In genomic region chr4:62366944-62367343, GRCh38 we compare ENCODE assay signal across 23 cellular contexts.
"Had no signal": no experiment of that assay in that cellular context is flagged by ENCODE, and none has a peak within 500 bp of the region (broad histone marks: within the 10 kb centered on the region; RNA-seq: fewer than 3 reads in every experiment).

No MANE protein-coding gene starts in this region.

- DNase-seq: colonic mucosa; cortex of kidney; effector CD8-positive, alpha-beta T cell; effector memory CD8-positive, alpha-beta T cell; endodermal cell; erythroblast; esophagus squamous epithelium; foreskin fibroblast; foreskin melanocyte; gastrocnemius medialis; heart left ventricle; hypothalamus; immature natural killer cell; islet precursor cell; kidney; left cardiac atrium; left lung; left ventricle myocardium superior; lower lobe of right lung; mesendoderm; midbrain; naive thymus-derived CD4-positive, alpha-beta T cell had no signal

- ATAC-seq: effector memory CD8-positive, alpha-beta T cell; esophagus mucosa; gastrocnemius medialis; heart left ventricle; left cardiac atrium; left lung; left ventricle myocardium superior; lower lobe of right lung; naive thymus-derived CD4-positive, alpha-beta T cell had no signal
